8 cellular contexts compared by ENCODE assay signal in genomic region chr14:45551276-45551820, GRCh38.
DNase-seq lines count a peak whose midpoint lies in the region; ATAC-seq, FAIRE-seq and TF ChIP-seq lines count a peak whose summit lies in the region.
"Not testable (repeated sequence)": the region's sequence is repeated elsewhere in the genome, so short reads cannot be mapped to it uniquely, and the experiment has no call there.

No MANE protein-coding gene starts in this region.

- TF ChIP-seq CTCF in astrocyte (IDR thresholded peaks at IDR 0.05; ENCODE audit: insufficient read depth, low read depth, low read length); foreskin keratinocyte (conservative IDR thresholded peaks at IDR 0.05); keratinocyte (optimal IDR thresholded peaks at IDR 0.05 in 1 of 3, IDR thresholded peaks at IDR 0.05 in 1 of 3, conservative IDR thresholded peaks at IDR 0.05 in 1 of 3; ENCODE audit: extremely low read depth in 1 of 3, insufficient read depth in 2 of 3, low read length in 3 of 3); neural crest cell (conservative IDR thresholded peaks at IDR 0.05); transverse colon (IDR thresholded peaks at IDR 0.05): not testable (repeated sequence)

- H3K4me3 ChIP-seq in astrocyte (ENCODE audit: insufficient read depth, low read depth, low read length): not testable (repeated sequence)
- peak overlapping the region in 1 of 3 experiments; percentile 23 for H3K4me3 ChIP-seq in keratinocyte (ENCODE audit: control insufficient read depth in 2 of 3, extremely low read depth in 1 of 3, insufficient read depth in 2 of 3, low read depth in 1 of 3, low read length in 3 of 3)
- peak overlapping the region in 3 of 4 donors; percentile 25 to 48 (median 34) for H3K4me3 ChIP-seq in transverse colon

- not testable (repeated sequence) for H3K79me2 ChIP-seq in astrocyte (ENCODE audit: insufficient read depth, low read length); keratinocyte (ENCODE audit: control insufficient read depth, insufficient read depth, low read length)

- not testable (repeated sequence) for H3K27ac ChIP-seq in astrocyte (ENCODE audit: low read depth, low read length); foreskin keratinocyte; keratinocyte (ENCODE audit: control insufficient read depth, insufficient read depth, low read length)
- peak overlapping the region in 3 of 4 donors; percentile 65 to 73 (median 71) for H3K27ac ChIP-seq in transverse colon

- not testable (repeated sequence) for H3K4me1 ChIP-seq in ES-I3 (ENCODE audit: insufficient read depth, low read length); astrocyte (ENCODE audit: insufficient read depth, low read length); foreskin keratinocyte; keratinocyte (ENCODE audit: control insufficient read depth, extremely low read depth, insufficient read depth, low read length)
- peaks cover 0 to 25% (median 11%) of the 10 kb centered on the region in 4 donors for H3K4me1 ChIP-seq in transverse colon

- not testable (repeated sequence) for H3K36me3 Mint-ChIP-seq in astrocyte (ENCODE audit: low read depth, unreplicated experiment); neural crest cell (ENCODE audit: low read depth)

- not testable (repeated sequence) for H3K4me1 Mint-ChIP-seq in astrocyte (ENCODE audit: low read depth, unreplicated experiment)
- H3K4me1 Mint-ChIP-seq in neural crest cell: peaks cover 12% of the 10 kb centered on the region

- H3K9me3 ChIP-seq in ES-I3 (ENCODE audit: control insufficient read depth, insufficient read depth, low read length); astrocyte (ENCODE audit: insufficient read depth, low read depth, low read length); keratinocyte (ENCODE audit: control insufficient read depth, low read depth, low read length); transverse colon: not testable (repeated sequence)

- peak overlapping the region; percentile 59 for H3K9ac ChIP-seq in ES-I3 (ENCODE audit: low read depth, low read length)
- not testable (repeated sequence) for H3K9ac ChIP-seq in astrocyte (ENCODE audit: low read length)
- H3K9ac ChIP-seq in keratinocyte (ENCODE audit: control insufficient read depth, extremely low read depth, insufficient read depth, low read length): peak overlapping the region; percentile 9

- H2AFZ ChIP-seq in astrocyte (ENCODE audit: low read depth, low read length): not testable (repeated sequence)
- H2AFZ ChIP-seq in keratinocyte (ENCODE audit: control insufficient read depth, low read length): peak overlapping the region; percentile 48

- not testable (repeated sequence) for TF ChIP-seq POLR2A in transverse colon (IDR thresholded peaks at IDR 0.05)

- not testable (repeated sequence) for FAIRE-seq in astrocyte (lab: Jason Lieb, UNC); keratinocyte (lab: Jason Lieb, UNC)

- H3K27ac Mint-ChIP-seq in astrocyte (ENCODE audit: unreplicated experiment): not testable (repeated sequence)
- peak overlapping the region; percentile 91 for H3K27ac Mint-ChIP-seq in neural crest cell (ENCODE audit: unreplicated experiment)

- DNase-seq in NCI-H1417 (lab: John Stamatoyannopoulos, UW) (peak; percentile 21 to 66 (median 56)), NCI-H748 (lab: John Stamatoyannopoulos, UW; ENCODE audit: unreplicated experiment) (peak; percentile 62), foreskin keratinocyte (peak; percentile 10 to 17), neural crest cell (ENCODE audit: low read depth, low spot score) (peak; percentile 7), transverse colon (peak; percentile 50)
- not testable (repeated sequence) for DNase-seq in astrocyte (ENCODE audit: low read depth); keratinocyte (ENCODE audit: low read depth, low spot score)

- not testable (repeated sequence) for H3K27me3 Mint-ChIP-seq in astrocyte (ENCODE audit: low read depth, unreplicated experiment); neural crest cell (ENCODE audit: low read depth)

- not testable (repeated sequence) for ATAC-seq in foreskin keratinocyte

- H3K36me3 ChIP-seq in ES-I3 (ENCODE audit: insufficient read depth, low read length); astrocyte (ENCODE audit: insufficient read depth, low read length); keratinocyte (ENCODE audit: control insufficient read depth in 2 of 2, extremely low read depth in 1 of 2, insufficient read depth in 2 of 2, low read length in 2 of 2); transverse colon: not testable (repeated sequence)

- in situ Hi-C loops in transverse colon (cut with MboI; ENCODE audit: low pct_ligation_motif_present in 1 of 4, low pct_unique_long_range_greater_than_20kb in 1 of 4, low sequenced_read_pairs in 3 of 4): not testable (repeated sequence)

- 56 to 80% methylated on average over 2 to 16 of the region's 16 CpGs for WGBS in transverse colon (ENCODE audit: low coverage in 1 of 2), 2 donors

- H3K4me3 Mint-ChIP-seq in astrocyte (ENCODE audit: unreplicated experiment): peak overlapping the region; percentile 30
- peak overlapping the region; percentile 93 for H3K4me3 Mint-ChIP-seq in neural crest cell

- H3K9me3 Mint-ChIP-seq in astrocyte (ENCODE audit: unreplicated experiment); neural crest cell: not testable (repeated sequence)

- dilution Hi-C loops in keratinocyte (cut with MboI; ENCODE audit: extremely low pct_ligation_motif_present, low sequenced_read_pairs): not testable (repeated sequence)

- not testable (repeated sequence) for H4K20me1 ChIP-seq in astrocyte (ENCODE audit: insufficient read depth, low read length); keratinocyte (ENCODE audit: control insufficient read depth, extremely low read depth, insufficient read depth, low read length)

- not testable (repeated sequence) for H3K4me2 ChIP-seq in astrocyte (ENCODE audit: low read length)
- H3K4me2 ChIP-seq in keratinocyte (ENCODE audit: control insufficient read depth, extremely low read depth, insufficient read depth, low read depth, low read length): peak overlapping the region; percentile 35

- intact Hi-C loops in transverse colon (cut with DNase I; ENCODE audit: low total_unique reads): not testable (repeated sequence)

- H3K9me1 ChIP-seq in keratinocyte (ENCODE audit: control insufficient read depth, extremely low read depth, insufficient read depth, low read length): not testable (repeated sequence)

- not testable (repeated sequence) for H3K27me3 ChIP-seq in astrocyte (ENCODE audit: insufficient read depth, low read length); foreskin keratinocyte; keratinocyte (ENCODE audit: control insufficient read depth, extremely low read depth, insufficient read depth, low read length); transverse colon

- not testable (repeated sequence) for TF ChIP-seq EP300 in transverse colon (IDR thresholded peaks at IDR 0.05; ENCODE audit: low read depth)
